ENCODE assay signal across 8 cellular contexts in genomic region chr4:98143001-98143899, GRCh38. TPM values are rescaled to one million over a fixed set of nuclear protein-coding genes. Genes with fewer than 3 reads are reported as not detected.
A peak's percentile ranks its signal among the peaks of the same experiment; 100 is the strongest.
DNase-seq lines count a peak whose midpoint lies in the region; ATAC-seq and TF ChIP-seq lines count a peak whose summit lies in the region.

STPG2 (minus strand) TSS chr4:98143476.

- intact Hi-C loops in esophagus muscularis mucosa (cut with DNase I) = loop anchor here (5.0 kb wide), 1 partner anchor 109 kb away; no protein-coding TSS in a partner anchor

- H3K27ac ChIP-seq in esophagus muscularis mucosa (replicated peaks in 1 of 4) (peak within 1 kb of the TSS; percentile 74 to 80 (median 76)), muscle layer of duodenum (ENCODE audit: low read length) (peak within 1 kb of the TSS; percentile 94)

- H3K4me1 ChIP-seq in esophagus muscularis mucosa = peaks cover 0 to 7% (median 6%) of the 10 kb centered on the region in 4 donors
- H3K4me1 ChIP-seq in muscle layer of duodenum (ENCODE audit: control insufficient read depth in 1 of 2, insufficient read depth in 2 of 2, low read length in 2 of 2) = no peaks in the 10 kb centered on the region

- no peak for TF ChIP-seq EP300 in esophagus muscularis mucosa (IDR thresholded peaks at IDR 0.05)

- TF ChIP-seq POLR2A in esophagus muscularis mucosa (IDR thresholded peaks at IDR 0.05; ENCODE audit: low read depth) = no peak

- peak; percentile 100 for ATAC-seq in GM21515 (IDR thresholded peaks at IDR 0.05; ENCODE audit: unreplicated experiment)

- TF ChIP-seq CTCF in esophagus muscularis mucosa (IDR thresholded peaks at IDR 0.05) = peak; percentile 14 to 33 (median 17)

- no peaks in the 10 kb centered on the region for H3K36me3 ChIP-seq in esophagus muscularis mucosa
- H3K36me3 ChIP-seq in muscle layer of duodenum (ENCODE audit: control insufficient read depth in 1 of 2, insufficient read depth in 2 of 2, low read length in 2 of 2) = no peaks in the 10 kb centered on the region

- DNase-seq in DMS 273 (lab: John Stamatoyannopoulos, UW; ENCODE audit: unreplicated experiment) = peak; percentile 92
- peak; percentile 69 for DNase-seq in HuH-7 (ENCODE audit: low spot score)
- DNase-seq in OCI-M1 (lab: John Stamatoyannopoulos, UW) = peak; percentile 97
- DNase-seq in activated T-cell treated with anti-CD3 and anti-CD28 coated beads, Interleukin-2, amount 50 U/mL, for 48 hours = peak; percentile 93 to 95
- peak; percentile 96 for DNase-seq in esophagus muscularis mucosa (ENCODE audit: extremely low spot score)
- DNase-seq in stimulated activated CD8-positive, alpha-beta memory T cell treated with anti-CD3 and anti-CD28 coated beads, Interleukin-7, amount 100 ng/mL, for 24 hours (ENCODE audit: low read depth) = peak; percentile 79

- H3K9me3 ChIP-seq in esophagus muscularis mucosa (no peaks in the 10 kb centered on the region), muscle layer of duodenum (ENCODE audit: control insufficient read depth in 1 of 2, low read length in 2 of 2) (no peaks in the 10 kb centered on the region)

- peak within 1 kb of the TSS; percentile 61 to 74 (median 68) for H3K4me3 ChIP-seq in esophagus muscularis mucosa
- peak within 1 kb of the TSS; percentile 83 to 94 for H3K4me3 ChIP-seq in muscle layer of duodenum (ENCODE audit: low read depth in 1 of 2, low read length in 2 of 2)

- 4% methylated on average over 44 of the region's 44 CpGs for WGBS in esophagus muscularis mucosa

- H3K27me3 ChIP-seq in esophagus muscularis mucosa = peaks cover 0 to 7% (median 0%) of the 10 kb centered on the region in 4 donors
- no peaks in the 10 kb centered on the region for H3K27me3 ChIP-seq in muscle layer of duodenum (ENCODE audit: low read depth, low read length)

RNA-seq across cellular contexts. Expression of gene STPG2, which starts in this region (rescaled TPM):
- under 1 TPM in 2 of 4 donors, not detected in 2; 0.17 to 0.26 TPM for total RNA-seq in esophagus muscularis mucosa

Comparison
In these comparisons a context has a peak if more than half of its experiments do, and no peak if none do; other contexts are left out.
1. Peak in every context shown above with its lines: DNase-seq, ATAC-seq, H3K4me3 ChIP-seq and H3K27ac ChIP-seq.
2. Peak in DNase-seq, H3K4me3 ChIP-seq and H3K27ac ChIP-seq in esophagus muscularis mucosa; RNA of the gene not detected or under 1 TPM.